In genomic region chr1:209439828-209440227, GRCh38 we compare ENCODE assay signal across 8 cellular contexts.
"Had no signal": no experiment of that assay in that cellular context is flagged by ENCODE, and none has a peak within 500 bp of the region (broad histone marks: within the 10 kb centered on the region; RNA-seq: fewer than 3 reads in every experiment).

No MANE protein-coding gene starts in this region.

- H3K36me3 ChIP-seq: HAP-1 had no signal

- H3K27ac ChIP-seq: GM23248 had no signal

- DNase-seq: GM23248, GOT3, H7, H9, HCEC 1CT, HFFc6 had no signal

- H3K4me3 ChIP-seq: GM23248, GM23338, HAP-1 had no signal
